Comparison of ENCODE assay signal across 19 cellular contexts in genomic region chr9:94906181-94906580, GRCh38.
"Had no signal": no experiment of that assay in that cellular context is flagged by ENCODE, and none has a peak within 500 bp of the region (broad histone marks: within the 10 kb centered on the region; RNA-seq: fewer than 3 reads in every experiment).

No MANE protein-coding gene starts in this region.

- H3K27ac ChIP-seq: esophagus squamous epithelium, gastroesophageal sphincter, left ventricle myocardium inferior, spleen, suprapubic skin had no signal

- H3K27me3 ChIP-seq: esophagus squamous epithelium, gastroesophageal sphincter, spleen, suprapubic skin, tibial nerve had no signal

- DNase-seq: esophagus squamous epithelium; foreskin fibroblast; glutamatergic neuron; immature natural killer cell; left cardiac atrium; left ventricle myocardium inferior; mesendoderm; naive thymus-derived CD4-positive, alpha-beta T cell; nephron progenitor cell; posterior cingulate gyrus; spleen; stimulated activated CD4-positive, alpha-beta T cell treated with anti-CD3 and anti-CD28 coated beads, Interleukin-15, amount 100 ng/mL, for 24 hours; stimulated activated CD4-positive, alpha-beta T cell treated with anti-CD3 and anti-CD28 coated beads, Interleukin-1b, Interleukin-23, amount 100 ng/mL, for 48 hours; stimulated activated CD4-positive, alpha-beta T cell treated with anti-CD3 and anti-CD28 coated beads, Interleukin-4, amount 100 ng/mL, for 4 hours; stimulated activated naive CD4-positive, alpha-beta T cell had no signal

- H3K36me3 ChIP-seq: esophagus squamous epithelium, gastroesophageal sphincter, left ventricle myocardium inferior, spleen, suprapubic skin, tibial nerve had no signal

- ATAC-seq: gastroesophageal sphincter; left cardiac atrium; naive thymus-derived CD4-positive, alpha-beta T cell; sciatic nerve had no signal

- H3K4me3 ChIP-seq: esophagus squamous epithelium, gastroesophageal sphincter, left ventricle myocardium inferior, spleen, suprapubic skin, tibial nerve had no signal

- H3K9me3 ChIP-seq: esophagus squamous epithelium, gastroesophageal sphincter, left ventricle myocardium inferior, spleen, suprapubic skin, tibial nerve had no signal
